ENCODE assay signal across 1 cellular context in genomic region chr14:104461676-104462443, GRCh38.
TF ChIP-seq lines count a peak whose summit lies in the region.

No MANE protein-coding gene starts in this region.

TF ChIP-seq in HEK293, 187 proteins besides CTCF, POLR2A, EP300 and RAD21 (continued from another document and continues in another):
- TF ChIP-seq, protein P1, sequence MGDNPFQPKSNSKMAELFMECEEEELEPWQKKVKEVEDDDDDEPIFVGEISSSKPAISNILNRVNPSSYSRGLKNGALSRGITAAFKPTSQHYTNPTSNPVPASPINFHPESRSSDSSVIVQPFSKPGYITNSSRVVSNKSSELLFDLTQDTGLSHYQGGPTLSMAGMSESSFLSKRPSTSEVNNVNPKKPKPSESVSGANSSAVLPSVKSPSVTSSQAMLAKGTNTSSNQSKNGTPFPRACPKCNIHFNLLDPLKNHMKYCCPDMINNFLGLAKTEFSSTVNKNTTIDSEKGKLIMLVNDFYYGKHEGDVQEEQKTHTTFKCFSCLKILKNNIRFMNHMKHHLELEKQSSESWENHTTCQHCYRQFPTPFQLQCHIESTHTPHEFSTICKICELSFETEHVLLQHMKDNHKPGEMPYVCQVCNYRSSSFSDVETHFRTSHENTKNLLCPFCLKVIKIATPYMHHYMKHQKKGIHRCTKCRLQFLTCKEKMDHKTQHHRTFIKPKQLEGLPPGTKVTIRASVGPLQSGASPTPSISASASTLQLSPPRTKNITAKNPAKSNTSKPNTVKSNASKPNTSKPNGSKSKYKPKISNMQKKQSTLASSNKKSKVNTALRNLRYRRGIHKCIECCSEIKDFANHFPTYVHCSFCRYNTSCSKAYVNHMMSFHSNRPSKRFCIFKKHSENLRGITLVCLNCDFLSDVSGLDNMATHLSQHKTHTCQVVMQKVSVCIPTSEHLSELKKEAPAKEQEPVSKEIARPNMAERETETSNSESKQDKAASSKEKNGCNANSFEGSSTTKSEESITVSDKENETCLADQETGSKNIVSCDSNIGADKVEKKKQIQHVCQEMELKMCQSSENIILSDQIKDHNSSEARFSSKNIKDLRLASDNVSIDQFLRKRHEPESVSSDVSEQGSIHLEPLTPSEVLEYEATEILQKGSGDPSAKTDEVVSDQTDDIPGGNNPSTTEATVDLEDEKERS (tag by site-specific recombination; IDR thresholded peaks at IDR 0.05) = no peak
- no peak for TF ChIP-seq ZNF548 (tag by site-specific recombination; IDR thresholded peaks at IDR 0.05)
- no peak for TF ChIP-seq ZBTB44 (tag by site-specific recombination; IDR thresholded peaks at IDR 0.05)
- no peak for TF ChIP-seq ZNF654 (tag by site-specific recombination; IDR thresholded peaks at IDR 0.05; ENCODE audit: low read depth)
- no peak for TF ChIP-seq MEIS1 (CRISPR knock-in tag; IDR thresholded peaks at IDR 0.05; ENCODE audit: borderline replicate concordance)
- TF ChIP-seq ZNF394 (tag by site-specific recombination; IDR thresholded peaks at IDR 0.05; ENCODE audit: borderline replicate concordance) = no peak
- no peak for TF ChIP-seq ZNF175 (tag by site-specific recombination; IDR thresholded peaks at IDR 0.05)
- TF ChIP-seq SP3 (tag by site-specific recombination; IDR thresholded peaks at IDR 0.05) = peak; percentile 40; the same call in 1 of the 2 replicates
- peak; percentile 98 for TF ChIP-seq GLIS1 (tag by site-specific recombination; IDR thresholded peaks at IDR 0.05)
- TF ChIP-seq WT1 (tag by site-specific recombination; IDR thresholded peaks at IDR 0.05) = no peak
- peak; percentile 87 for TF ChIP-seq GLIS2 (tag by site-specific recombination; IDR thresholded peaks at IDR 0.05)
- TF ChIP-seq ZNF830 (tag by site-specific recombination; IDR thresholded peaks at IDR 0.05; ENCODE audit: low read depth) = no peak
- TF ChIP-seq ZNF350 (tag by site-specific recombination; IDR thresholded peaks at IDR 0.05) = no peak
- TF ChIP-seq, protein P2, sequence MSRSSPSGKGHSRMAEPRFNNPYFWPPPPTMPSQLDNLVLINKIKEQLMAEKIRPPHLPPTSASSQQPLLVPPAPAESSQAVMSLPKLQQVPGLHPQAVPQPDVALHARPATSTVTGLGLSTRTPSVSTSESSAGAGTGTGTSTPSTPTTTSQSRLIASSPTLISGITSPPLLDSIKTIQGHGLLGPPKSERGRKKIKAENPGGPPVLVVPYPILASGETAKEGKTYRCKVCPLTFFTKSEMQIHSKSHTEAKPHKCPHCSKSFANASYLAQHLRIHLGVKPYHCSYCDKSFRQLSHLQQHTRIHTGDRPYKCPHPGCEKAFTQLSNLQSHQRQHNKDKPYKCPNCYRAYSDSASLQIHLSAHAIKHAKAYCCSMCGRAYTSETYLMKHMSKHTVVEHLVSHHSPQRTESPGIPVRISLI (tag by site-specific recombination; IDR thresholded peaks at IDR 0.05) = no peak
- TF ChIP-seq ZNF404 (tag by site-specific recombination; IDR thresholded peaks at IDR 0.05) = no peak
- no peak for TF ChIP-seq ZBTB10 (tag by site-specific recombination; IDR thresholded peaks at IDR 0.05)
- no peak for TF ChIP-seq PRDM1 (tag by site-specific recombination; IDR thresholded peaks at IDR 0.05)
- TF ChIP-seq ZNF398 (tag by site-specific recombination; IDR thresholded peaks at IDR 0.05) = peak; percentile 78
- no peak for TF ChIP-seq BCL11B (tag by site-specific recombination; IDR thresholded peaks at IDR 0.05; ENCODE audit: low read depth)
- TF ChIP-seq GLI4 (tag by site-specific recombination; IDR thresholded peaks at IDR 0.05) = no peak
- TF ChIP-seq ZBTB21 (tag by site-specific recombination; IDR thresholded peaks at IDR 0.05) = no peak
- TF ChIP-seq RBAK (tag by site-specific recombination; IDR thresholded peaks at IDR 0.05) = no peak
- no peak for TF ChIP-seq ZNF366 (tag by site-specific recombination; conservative IDR thresholded peaks at IDR 0.05)
- no peak for TF ChIP-seq ZNF157 (tag by site-specific recombination; IDR thresholded peaks at IDR 0.05)
- TF ChIP-seq, protein P3, sequence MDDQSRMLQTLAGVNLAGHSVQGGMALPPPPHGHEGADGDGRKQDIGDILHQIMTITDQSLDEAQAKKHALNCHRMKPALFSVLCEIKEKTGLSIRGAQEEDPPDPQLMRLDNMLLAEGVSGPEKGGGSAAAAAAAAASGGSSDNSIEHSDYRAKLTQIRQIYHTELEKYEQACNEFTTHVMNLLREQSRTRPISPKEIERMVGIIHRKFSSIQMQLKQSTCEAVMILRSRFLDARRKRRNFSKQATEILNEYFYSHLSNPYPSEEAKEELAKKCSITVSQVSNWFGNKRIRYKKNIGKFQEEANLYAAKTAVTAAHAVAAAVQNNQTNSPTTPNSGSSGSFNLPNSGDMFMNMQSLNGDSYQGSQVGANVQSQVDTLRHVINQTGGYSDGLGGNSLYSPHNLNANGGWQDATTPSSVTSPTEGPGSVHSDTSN (CRISPR knock-in tag; IDR thresholded peaks at IDR 0.05) = no peak
- TF ChIP-seq, protein P4, sequence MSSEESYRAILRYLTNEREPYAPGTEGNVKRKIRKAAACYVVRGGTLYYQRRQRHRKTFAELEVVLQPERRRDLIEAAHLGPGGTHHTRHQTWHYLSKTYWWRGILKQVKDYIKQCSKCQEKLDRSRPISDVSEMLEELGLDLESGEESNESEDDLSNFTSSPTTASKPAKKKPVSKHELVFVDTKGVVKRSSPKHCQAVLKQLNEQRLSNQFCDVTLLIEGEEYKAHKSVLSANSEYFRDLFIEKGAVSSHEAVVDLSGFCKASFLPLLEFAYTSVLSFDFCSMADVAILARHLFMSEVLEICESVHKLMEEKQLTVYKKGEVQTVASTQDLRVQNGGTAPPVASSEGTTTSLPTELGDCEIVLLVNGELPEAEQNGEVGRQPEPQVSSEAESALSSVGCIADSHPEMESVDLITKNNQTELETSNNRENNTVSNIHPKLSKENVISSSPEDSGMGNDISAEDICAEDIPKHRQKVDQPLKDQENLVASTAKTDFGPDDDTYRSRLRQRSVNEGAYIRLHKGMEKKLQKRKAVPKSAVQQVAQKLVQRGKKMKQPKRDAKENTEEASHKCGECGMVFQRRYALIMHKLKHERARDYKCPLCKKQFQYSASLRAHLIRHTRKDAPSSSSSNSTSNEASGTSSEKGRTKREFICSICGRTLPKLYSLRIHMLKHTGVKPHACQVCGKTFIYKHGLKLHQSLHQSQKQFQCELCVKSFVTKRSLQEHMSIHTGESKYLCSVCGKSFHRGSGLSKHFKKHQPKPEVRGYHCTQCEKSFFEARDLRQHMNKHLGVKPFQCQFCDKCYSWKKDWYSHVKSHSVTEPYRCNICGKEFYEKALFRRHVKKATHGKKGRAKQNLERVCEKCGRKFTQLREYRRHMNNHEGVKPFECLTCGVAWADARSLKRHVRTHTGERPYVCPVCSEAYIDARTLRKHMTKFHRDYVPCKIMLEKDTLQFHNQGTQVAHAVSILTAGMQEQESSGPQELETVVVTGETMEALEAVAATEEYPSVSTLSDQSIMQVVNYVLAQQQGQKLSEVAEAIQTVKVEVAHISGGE (tag by site-specific recombination; conservative IDR thresholded peaks at IDR 0.05; ENCODE audit: low read depth) = no peak
- no peak for TF ChIP-seq SP7 (tag by site-specific recombination; IDR thresholded peaks at IDR 0.05)
- TF ChIP-seq, protein P5, sequence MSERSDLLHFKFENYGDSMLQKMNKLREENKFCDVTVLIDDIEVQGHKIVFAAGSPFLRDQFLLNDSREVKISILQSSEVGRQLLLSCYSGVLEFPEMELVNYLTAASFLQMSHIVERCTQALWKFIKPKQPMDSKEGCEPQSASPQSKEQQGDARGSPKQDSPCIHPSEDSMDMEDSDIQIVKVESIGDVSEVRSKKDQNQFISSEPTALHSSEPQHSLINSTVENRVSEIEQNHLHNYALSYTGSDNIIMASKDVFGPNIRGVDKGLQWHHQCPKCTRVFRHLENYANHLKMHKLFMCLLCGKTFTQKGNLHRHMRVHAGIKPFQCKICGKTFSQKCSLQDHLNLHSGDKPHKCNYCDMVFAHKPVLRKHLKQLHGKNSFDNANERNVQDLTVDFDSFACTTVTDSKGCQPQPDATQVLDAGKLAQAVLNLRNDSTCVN (tag by site-specific recombination; optimal IDR thresholded peaks at IDR 0.05) = peak; percentile 58
- TF ChIP-seq ZNF501 (tag by site-specific recombination; IDR thresholded peaks at IDR 0.05) = no peak
- TF ChIP-seq ZSCAN23 (tag by site-specific recombination; IDR thresholded peaks at IDR 0.05) = no peak
- TF ChIP-seq IKZF3 (tag by site-specific recombination; IDR thresholded peaks at IDR 0.05) = no peak
- TF ChIP-seq, protein P6, sequence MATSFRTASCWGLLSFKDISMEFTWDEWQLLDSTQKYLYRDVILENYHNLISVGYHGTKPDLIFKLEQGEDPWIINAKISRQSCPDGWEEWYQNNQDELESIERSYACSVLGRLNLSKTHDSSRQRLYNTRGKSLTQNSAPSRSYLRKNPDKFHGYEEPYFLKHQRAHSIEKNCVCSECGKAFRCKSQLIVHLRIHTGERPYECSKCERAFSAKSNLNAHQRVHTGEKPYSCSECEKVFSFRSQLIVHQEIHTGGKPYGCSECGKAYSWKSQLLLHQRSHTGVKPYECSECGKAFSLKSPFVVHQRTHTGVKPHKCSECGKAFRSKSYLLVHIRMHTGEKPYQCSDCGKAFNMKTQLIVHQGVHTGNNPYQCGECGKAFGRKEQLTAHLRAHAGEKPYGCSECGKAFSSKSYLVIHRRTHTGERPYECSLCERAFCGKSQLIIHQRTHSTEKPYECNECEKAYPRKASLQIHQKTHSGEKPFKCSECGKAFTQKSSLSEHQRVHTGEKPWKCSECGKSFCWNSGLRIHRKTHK (tag by site-specific recombination; IDR thresholded peaks at IDR 0.05) = no peak
- TF ChIP-seq ZNF426 (tag by site-specific recombination; IDR thresholded peaks at IDR 0.05) = no peak
- TF ChIP-seq ZSCAN16 (tag by site-specific recombination; IDR thresholded peaks at IDR 0.05) = no peak
- TF ChIP-seq ZNF677 (tag by site-specific recombination; IDR thresholded peaks at IDR 0.05) = no peak
- no peak for TF ChIP-seq ZNF221 (tag by site-specific recombination; IDR thresholded peaks at IDR 0.05; ENCODE audit: borderline replicate concordance)
- TF ChIP-seq ZNF623 (tag by site-specific recombination; IDR thresholded peaks at IDR 0.05) = no peak
- no peak; the same call in 1 of the 2 replicates for TF ChIP-seq ZNF341 (tag by site-specific recombination; IDR thresholded peaks at IDR 0.05; ENCODE audit: low read depth)
- TF ChIP-seq KLF16 (tag by site-specific recombination; IDR thresholded peaks at IDR 0.05) = no peak
- TF ChIP-seq ZNF792 (tag by site-specific recombination; IDR thresholded peaks at IDR 0.05) = no peak
- no peak for TF ChIP-seq ZNF311 (tag by site-specific recombination; IDR thresholded peaks at IDR 0.05; ENCODE audit: borderline replicate concordance)
- no peak for TF ChIP-seq ZNF473 (tag by site-specific recombination; IDR thresholded peaks at IDR 0.05)
- TF ChIP-seq ZNF335 (tag by site-specific recombination; conservative IDR thresholded peaks at IDR 0.05) = peak; percentile 70
- no peak for TF ChIP-seq MYNN (tag by site-specific recombination; IDR thresholded peaks at IDR 0.05; ENCODE audit: borderline replicate concordance)
- no peak for TF ChIP-seq KLF7 (tag by site-specific recombination; IDR thresholded peaks at IDR 0.05; ENCODE audit: borderline replicate concordance)
- no peak for TF ChIP-seq ZNF585B (tag by site-specific recombination; IDR thresholded peaks at IDR 0.05)
- TF ChIP-seq, protein P7, sequence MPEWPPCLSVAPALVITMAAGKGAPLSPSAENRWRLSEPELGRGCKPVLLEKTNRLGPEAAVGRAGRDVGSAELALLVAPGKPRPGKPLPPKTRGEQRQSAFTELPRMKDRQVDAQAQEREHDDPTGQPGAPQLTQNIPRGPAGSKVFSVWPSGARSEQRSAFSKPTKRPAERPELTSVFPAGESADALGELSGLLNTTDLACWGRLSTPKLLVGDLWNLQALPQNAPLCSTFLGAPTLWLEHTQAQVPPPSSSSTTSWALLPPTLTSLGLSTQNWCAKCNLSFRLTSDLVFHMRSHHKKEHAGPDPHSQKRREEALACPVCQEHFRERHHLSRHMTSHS (tag by site-specific recombination; IDR thresholded peaks at IDR 0.05) = no peak
- TF ChIP-seq HOXC10 (CRISPR knock-in tag; IDR thresholded peaks at IDR 0.05) = no peak
- no peak for TF ChIP-seq ZNF214 (tag by site-specific recombination; IDR thresholded peaks at IDR 0.05; ENCODE audit: borderline replicate concordance)
